ENCODE assay signal across 1 cellular context in the genomic region with DNA sequence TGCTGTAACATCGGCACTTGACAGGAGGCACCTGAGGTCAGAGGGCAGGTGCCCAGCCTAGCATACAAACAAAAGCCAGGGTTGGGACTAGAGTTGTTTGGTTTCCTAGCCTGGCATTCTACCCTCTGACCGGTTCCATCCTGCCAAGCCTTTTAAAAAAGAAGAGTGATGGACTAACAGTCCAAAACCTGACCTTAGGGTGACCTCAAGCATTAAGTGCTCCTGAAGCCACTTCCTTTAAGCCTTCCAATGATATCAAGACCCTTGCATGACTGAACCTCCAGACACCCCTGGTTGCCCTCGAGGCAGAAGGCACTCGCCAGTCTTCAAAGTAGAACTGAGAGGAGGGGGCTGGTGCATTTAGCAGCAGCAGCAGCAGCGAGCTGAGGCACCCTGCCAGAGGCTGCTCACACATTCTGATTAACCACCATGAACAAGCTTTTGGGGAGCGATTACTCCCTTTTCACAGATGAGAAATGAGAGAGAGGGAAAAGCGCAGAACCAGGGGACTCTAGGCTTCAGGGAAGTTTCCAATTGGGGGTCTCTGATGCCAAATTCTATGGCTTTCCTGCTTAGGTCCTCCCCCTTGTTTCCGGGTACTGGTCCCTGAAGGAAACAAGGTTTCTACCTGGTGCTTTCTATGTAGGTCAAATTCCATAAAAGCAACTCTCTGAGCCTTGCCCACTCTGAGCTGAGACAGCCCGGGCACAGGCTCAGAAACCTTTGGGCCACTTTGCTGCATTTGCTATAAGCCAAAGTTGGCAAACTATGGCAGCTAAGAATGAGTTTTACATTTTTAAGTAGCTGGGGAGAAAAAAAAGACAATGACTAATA.
TF ChIP-seq lines count a peak whose summit lies in the region.

No MANE protein-coding gene starts in this region.

TF ChIP-seq in GM23338, 12 proteins besides CTCF, POLR2A, EP300 and RAD21:
- TF ChIP-seq, protein P1, sequence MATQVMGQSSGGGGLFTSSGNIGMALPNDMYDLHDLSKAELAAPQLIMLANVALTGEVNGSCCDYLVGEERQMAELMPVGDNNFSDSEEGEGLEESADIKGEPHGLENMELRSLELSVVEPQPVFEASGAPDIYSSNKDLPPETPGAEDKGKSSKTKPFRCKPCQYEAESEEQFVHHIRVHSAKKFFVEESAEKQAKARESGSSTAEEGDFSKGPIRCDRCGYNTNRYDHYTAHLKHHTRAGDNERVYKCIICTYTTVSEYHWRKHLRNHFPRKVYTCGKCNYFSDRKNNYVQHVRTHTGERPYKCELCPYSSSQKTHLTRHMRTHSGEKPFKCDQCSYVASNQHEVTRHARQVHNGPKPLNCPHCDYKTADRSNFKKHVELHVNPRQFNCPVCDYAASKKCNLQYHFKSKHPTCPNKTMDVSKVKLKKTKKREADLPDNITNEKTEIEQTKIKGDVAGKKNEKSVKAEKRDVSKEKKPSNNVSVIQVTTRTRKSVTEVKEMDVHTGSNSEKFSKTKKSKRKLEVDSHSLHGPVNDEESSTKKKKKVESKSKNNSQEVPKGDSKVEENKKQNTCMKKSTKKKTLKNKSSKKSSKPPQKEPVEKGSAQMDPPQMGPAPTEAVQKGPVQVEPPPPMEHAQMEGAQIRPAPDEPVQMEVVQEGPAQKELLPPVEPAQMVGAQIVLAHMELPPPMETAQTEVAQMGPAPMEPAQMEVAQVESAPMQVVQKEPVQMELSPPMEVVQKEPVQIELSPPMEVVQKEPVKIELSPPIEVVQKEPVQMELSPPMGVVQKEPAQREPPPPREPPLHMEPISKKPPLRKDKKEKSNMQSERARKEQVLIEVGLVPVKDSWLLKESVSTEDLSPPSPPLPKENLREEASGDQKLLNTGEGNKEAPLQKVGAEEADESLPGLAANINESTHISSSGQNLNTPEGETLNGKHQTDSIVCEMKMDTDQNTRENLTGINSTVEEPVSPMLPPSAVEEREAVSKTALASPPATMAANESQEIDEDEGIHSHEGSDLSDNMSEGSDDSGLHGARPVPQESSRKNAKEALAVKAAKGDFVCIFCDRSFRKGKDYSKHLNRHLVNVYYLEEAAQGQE (IDR thresholded peaks at IDR 0.05; ENCODE audit: unreplicated experiment) = no peak
- no peak for TF ChIP-seq NANOG (IDR thresholded peaks at IDR 0.05; ENCODE audit: borderline replicate concordance)
- TF ChIP-seq ZNF331 (CRISPR knock-in tag; IDR thresholded peaks at IDR 0.05; ENCODE audit: low read depth) = no peak
TF ChIP-seq in GM23338: peak in this region for 0.
